ENCODE assay signal across 1 cellular context in the genomic region with DNA sequence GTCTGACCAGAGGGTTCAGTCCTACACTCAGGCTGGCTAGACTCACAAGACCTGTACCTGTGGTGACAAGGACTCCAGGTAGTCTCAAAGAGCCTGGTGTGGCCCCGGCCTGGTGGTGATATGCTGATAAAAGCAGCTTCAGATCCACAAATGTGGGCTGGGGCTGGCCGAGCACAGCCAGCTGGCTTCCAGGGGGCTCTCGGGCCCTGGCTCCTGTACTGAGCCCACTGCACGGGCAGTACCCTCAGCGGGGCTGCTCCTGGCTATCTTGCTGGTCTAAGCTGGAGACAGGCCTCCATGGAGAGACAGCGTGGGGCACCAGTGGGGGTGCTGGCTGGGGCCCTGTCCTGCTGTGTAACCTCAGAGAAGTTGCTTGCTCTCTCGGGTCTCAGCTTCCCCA.
TF ChIP-seq lines count a peak whose summit lies in the region.

No MANE protein-coding gene starts in this region.

TF ChIP-seq in GM23338, 12 proteins besides CTCF, POLR2A, EP300 and RAD21 (continued from another document):
- TF ChIP-seq, protein P1, sequence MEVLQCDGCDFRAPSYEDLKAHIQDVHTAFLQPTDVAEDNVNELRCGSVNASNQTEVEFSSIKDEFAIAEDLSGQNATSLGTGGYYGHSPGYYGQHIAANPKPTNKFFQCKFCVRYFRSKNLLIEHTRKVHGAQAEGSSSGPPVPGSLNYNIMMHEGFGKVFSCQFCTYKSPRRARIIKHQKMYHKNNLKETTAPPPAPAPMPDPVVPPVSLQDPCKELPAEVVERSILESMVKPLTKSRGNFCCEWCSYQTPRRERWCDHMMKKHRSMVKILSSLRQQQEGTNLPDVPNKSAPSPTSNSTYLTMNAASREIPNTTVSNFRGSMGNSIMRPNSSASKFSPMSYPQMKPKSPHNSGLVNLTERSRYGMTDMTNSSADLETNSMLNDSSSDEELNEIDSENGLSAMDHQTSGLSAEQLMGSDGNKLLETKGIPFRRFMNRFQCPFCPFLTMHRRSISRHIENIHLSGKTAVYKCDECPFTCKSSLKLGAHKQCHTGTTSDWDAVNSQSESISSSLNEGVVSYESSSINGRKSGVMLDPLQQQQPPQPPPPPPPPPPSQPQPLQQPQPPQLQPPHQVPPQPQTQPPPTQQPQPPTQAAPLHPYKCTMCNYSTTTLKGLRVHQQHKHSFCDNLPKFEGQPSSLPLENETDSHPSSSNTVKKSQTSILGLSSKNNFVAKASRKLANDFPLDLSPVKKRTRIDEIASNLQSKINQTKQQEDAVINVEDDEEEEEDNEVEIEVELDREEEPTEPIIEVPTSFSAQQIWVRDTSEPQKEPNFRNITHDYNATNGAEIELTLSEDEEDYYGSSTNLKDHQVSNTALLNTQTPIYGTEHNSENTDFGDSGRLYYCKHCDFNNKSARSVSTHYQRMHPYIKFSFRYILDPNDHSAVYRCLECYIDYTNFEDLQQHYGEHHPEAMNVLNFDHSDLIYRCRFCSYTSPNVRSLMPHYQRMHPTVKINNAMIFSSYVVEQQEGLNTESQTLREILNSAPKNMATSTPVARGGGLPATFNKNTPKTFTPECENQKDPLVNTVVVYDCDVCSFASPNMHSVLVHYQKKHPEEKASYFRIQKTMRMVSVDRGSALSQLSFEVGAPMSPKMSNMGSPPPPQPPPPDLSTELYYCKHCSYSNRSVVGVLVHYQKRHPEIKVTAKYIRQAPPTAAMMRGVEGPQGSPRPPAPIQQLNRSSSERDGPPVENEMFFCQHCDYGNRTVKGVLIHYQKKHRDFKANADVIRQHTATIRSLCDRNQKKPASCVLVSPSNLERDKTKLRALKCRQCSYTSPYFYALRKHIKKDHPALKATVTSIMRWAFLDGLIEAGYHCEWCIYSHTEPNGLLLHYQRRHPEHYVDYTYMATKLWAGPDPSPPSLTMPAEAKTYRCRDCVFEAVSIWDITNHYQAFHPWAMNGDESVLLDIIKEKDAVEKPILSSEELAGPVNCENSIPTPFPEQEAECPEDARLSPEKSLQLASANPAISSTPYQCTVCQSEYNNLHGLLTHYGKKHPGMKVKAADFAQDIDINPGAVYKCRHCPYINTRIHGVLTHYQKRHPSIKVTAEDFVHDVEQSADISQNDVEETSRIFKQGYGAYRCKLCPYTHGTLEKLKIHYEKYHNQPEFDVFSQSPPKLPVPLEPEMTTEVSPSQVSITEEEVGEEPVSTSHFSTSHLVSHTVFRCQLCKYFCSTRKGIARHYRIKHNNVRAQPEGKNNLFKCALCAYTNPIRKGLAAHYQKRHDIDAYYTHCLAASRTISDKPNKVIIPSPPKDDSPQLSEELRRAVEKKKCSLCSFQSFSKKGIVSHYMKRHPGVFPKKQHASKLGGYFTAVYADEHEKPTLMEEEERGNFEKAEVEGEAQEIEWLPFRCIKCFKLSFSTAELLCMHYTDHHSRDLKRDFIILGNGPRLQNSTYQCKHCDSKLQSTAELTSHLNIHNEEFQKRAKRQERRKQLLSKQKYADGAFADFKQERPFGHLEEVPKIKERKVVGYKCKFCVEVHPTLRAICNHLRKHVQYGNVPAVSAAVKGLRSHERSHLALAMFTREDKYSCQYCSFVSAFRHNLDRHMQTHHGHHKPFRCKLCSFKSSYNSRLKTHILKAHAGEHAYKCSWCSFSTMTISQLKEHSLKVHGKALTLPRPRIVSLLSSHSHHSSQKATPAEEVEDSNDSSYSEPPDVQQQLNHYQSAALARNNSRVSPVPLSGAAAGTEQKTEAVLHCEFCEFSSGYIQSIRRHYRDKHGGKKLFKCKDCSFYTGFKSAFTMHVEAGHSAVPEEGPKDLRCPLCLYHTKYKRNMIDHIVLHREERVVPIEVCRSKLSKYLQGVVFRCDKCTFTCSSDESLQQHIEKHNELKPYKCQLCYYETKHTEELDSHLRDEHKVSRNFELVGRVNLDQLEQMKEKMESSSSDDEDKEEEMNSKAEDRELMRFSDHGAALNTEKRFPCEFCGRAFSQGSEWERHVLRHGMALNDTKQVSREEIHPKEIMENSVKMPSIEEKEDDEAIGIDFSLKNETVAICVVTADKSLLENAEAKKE (CRISPR knock-in tag; IDR thresholded peaks at IDR 0.05): no peak
- TF ChIP-seq, protein P2, sequence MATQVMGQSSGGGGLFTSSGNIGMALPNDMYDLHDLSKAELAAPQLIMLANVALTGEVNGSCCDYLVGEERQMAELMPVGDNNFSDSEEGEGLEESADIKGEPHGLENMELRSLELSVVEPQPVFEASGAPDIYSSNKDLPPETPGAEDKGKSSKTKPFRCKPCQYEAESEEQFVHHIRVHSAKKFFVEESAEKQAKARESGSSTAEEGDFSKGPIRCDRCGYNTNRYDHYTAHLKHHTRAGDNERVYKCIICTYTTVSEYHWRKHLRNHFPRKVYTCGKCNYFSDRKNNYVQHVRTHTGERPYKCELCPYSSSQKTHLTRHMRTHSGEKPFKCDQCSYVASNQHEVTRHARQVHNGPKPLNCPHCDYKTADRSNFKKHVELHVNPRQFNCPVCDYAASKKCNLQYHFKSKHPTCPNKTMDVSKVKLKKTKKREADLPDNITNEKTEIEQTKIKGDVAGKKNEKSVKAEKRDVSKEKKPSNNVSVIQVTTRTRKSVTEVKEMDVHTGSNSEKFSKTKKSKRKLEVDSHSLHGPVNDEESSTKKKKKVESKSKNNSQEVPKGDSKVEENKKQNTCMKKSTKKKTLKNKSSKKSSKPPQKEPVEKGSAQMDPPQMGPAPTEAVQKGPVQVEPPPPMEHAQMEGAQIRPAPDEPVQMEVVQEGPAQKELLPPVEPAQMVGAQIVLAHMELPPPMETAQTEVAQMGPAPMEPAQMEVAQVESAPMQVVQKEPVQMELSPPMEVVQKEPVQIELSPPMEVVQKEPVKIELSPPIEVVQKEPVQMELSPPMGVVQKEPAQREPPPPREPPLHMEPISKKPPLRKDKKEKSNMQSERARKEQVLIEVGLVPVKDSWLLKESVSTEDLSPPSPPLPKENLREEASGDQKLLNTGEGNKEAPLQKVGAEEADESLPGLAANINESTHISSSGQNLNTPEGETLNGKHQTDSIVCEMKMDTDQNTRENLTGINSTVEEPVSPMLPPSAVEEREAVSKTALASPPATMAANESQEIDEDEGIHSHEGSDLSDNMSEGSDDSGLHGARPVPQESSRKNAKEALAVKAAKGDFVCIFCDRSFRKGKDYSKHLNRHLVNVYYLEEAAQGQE (IDR thresholded peaks at IDR 0.05; ENCODE audit: unreplicated experiment): no peak
- TF ChIP-seq EZH2 (IDR thresholded peaks at IDR 0.05; ENCODE audit: low read depth, unreplicated experiment) (no peak), CREB1 (CRISPR knock-in tag; IDR thresholded peaks at IDR 0.05; ENCODE audit: low read depth) (no peak), EZH2phosphoT487 (IDR thresholded peaks at IDR 0.05; ENCODE audit: unreplicated experiment) (no peak), JUNB (IDR thresholded peaks at IDR 0.05; ENCODE audit: unreplicated experiment) (no peak)
- TF ChIP-seq, protein P3, sequence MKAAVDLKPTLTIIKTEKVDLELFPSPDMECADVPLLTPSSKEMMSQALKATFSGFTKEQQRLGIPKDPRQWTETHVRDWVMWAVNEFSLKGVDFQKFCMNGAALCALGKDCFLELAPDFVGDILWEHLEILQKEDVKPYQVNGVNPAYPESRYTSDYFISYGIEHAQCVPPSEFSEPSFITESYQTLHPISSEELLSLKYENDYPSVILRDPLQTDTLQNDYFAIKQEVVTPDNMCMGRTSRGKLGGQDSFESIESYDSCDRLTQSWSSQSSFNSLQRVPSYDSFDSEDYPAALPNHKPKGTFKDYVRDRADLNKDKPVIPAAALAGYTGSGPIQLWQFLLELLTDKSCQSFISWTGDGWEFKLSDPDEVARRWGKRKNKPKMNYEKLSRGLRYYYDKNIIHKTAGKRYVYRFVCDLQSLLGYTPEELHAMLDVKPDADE (IDR thresholded peaks at IDR 0.05): no peak
